ENCODE assay signal across 9 cellular contexts in genomic region chr20:19944772-19945459, GRCh38.
DNase-seq lines count a peak whose midpoint lies in the region; ATAC-seq and TF ChIP-seq lines count a peak whose summit lies in the region.
"Had no signal": no experiment of that assay in that cellular context is flagged by ENCODE, and none has a peak within 500 bp of the region (broad histone marks: within the 10 kb centered on the region; RNA-seq: fewer than 3 reads in every experiment).

No MANE protein-coding gene starts in this region.

- H3K36me3 Mint-ChIP-seq in activated naive CD4-positive, alpha-beta T cell treated with anti-CD3 and anti-CD28 coated beads for 36 hours (ENCODE audit: low read depth), result no peaks in the 10 kb centered on the region
- H3K36me3 Mint-ChIP-seq in T-helper 2 cell treated with Interferon-gamma antibody and Interleukin-4, amounts not matched to agents 5 μg/mL and 100 μg/mL, for 36 hours (ENCODE audit: low read depth), result no peaks in the 10 kb centered on the region
- H3K36me3 Mint-ChIP-seq in endodermal cell (ENCODE audit: low read depth), result peaks cover 3% of the 10 kb centered on the region

- peak; percentile 9 for DNase-seq in activated naive CD4-positive, alpha-beta T cell treated with anti-CD3 and anti-CD28 coated beads for 36 hours
- no peak for DNase-seq in activated naive CD4-positive, alpha-beta T cell (lab: John Stamatoyannopoulos, UW)
- peak; percentile 64 for DNase-seq in T-helper 2 cell treated with Interferon-gamma antibody and Interleukin-4, amounts not matched to agents 5 μg/mL and 100 μg/mL, for 36 hours (ENCODE audit: low spot score)
- peak; percentile 56 for DNase-seq in iris pigment epithelial cell (ENCODE audit: low read depth)
- DNase-seq in thoracic aorta (ENCODE audit: low spot score), result no peak
- DNase-seq in endodermal cell, result no peak
- no peak for DNase-seq in NCI-H187 (lab: John Stamatoyannopoulos, UW)
- DNase-seq: DMS79 had no signal

- H3K4me3 ChIP-seq in thoracic aorta, result peak overlapping the region; percentile 27
- no peak overlapping the region for H3K4me3 ChIP-seq in endodermal cell (ENCODE audit: low read length)

- intact Hi-C loops in activated naive CD4-positive, alpha-beta T cell treated with anti-CD3 and anti-CD28 coated beads for 36 hours (cut with micrococcal nuclease), result no loop called here

- no peaks in the 10 kb centered on the region for H3K9me3 Mint-ChIP-seq in activated naive CD4-positive, alpha-beta T cell treated with anti-CD3 and anti-CD28 coated beads for 36 hours
- no peaks in the 10 kb centered on the region for H3K9me3 Mint-ChIP-seq in T-helper 2 cell treated with Interferon-gamma antibody and Interleukin-4, amounts not matched to agents 5 μg/mL and 100 μg/mL, for 36 hours
- H3K9me3 Mint-ChIP-seq in endodermal cell, result no peaks in the 10 kb centered on the region

- CTCF ChIA-PET in activated naive CD4-positive, alpha-beta T cell treated with anti-CD3 and anti-CD28 coated beads for 36 hours (lab: Charles Lee), result interaction anchor here (0.6 kb wide), 1 partner anchor 78 kb away, joined by 4 read pairs; no protein-coding TSS in a partner anchor

- H3K9me3 ChIP-seq in thoracic aorta, result no peaks in the 10 kb centered on the region
- no peaks in the 10 kb centered on the region for H3K9me3 ChIP-seq in endodermal cell (ENCODE audit: control insufficient read depth, low read length)

- H3K27ac ChIP-seq in thoracic aorta (peak overlapping the region; percentile 84 to 91), endodermal cell (ENCODE audit: low read depth, low read length) (no peak overlapping the region)

- H3K27ac Mint-ChIP-seq in activated naive CD4-positive, alpha-beta T cell treated with anti-CD3 and anti-CD28 coated beads for 36 hours, result no peak overlapping the region
- no peak overlapping the region for H3K27ac Mint-ChIP-seq in T-helper 2 cell treated with Interferon-gamma antibody and Interleukin-4, amounts not matched to agents 5 μg/mL and 100 μg/mL, for 36 hours
- H3K27ac Mint-ChIP-seq in endodermal cell, result no peak overlapping the region

- WGBS in endodermal cell (ENCODE audit: insufficient coverage in 1 of 2, insufficient read length in 1 of 2), 2 experiments, result 94 to 97% methylated on average over 3 to 4 of the region's 4 CpGs

- TF ChIP-seq CTCF in thoracic aorta (IDR thresholded peaks at IDR 0.05) (no peak), endodermal cell (conservative IDR thresholded peaks at IDR 0.05) (no peak)

- peaks cover 28 to 46% of the 10 kb centered on the region in 2 donors for H3K4me1 ChIP-seq in thoracic aorta (ENCODE audit: control insufficient read depth in 1 of 2, low read depth in 2 of 2)
- H3K4me1 ChIP-seq in endodermal cell (ENCODE audit: control insufficient read depth, insufficient read depth, low read length), result peaks cover 5% of the 10 kb centered on the region

- H3K4me3 Mint-ChIP-seq in activated naive CD4-positive, alpha-beta T cell treated with anti-CD3 and anti-CD28 coated beads for 36 hours, result no peak overlapping the region
- no peak overlapping the region for H3K4me3 Mint-ChIP-seq in T-helper 2 cell treated with Interferon-gamma antibody and Interleukin-4, amounts not matched to agents 5 μg/mL and 100 μg/mL, for 36 hours
- no peak overlapping the region for H3K4me3 Mint-ChIP-seq in endodermal cell

- H3K27me3 ChIP-seq in thoracic aorta (replicated peaks; ENCODE audit: insufficient read depth) (no peaks in the 10 kb centered on the region), endodermal cell (ENCODE audit: control insufficient read depth, insufficient read depth, low read length, poor library complexity, severe bottlenecking) (no peaks in the 10 kb centered on the region)

- H3K9ac ChIP-seq in endodermal cell (ENCODE audit: extremely low read depth, low read length, poor library complexity, severe bottlenecking), result no peak overlapping the region

- ATAC-seq in thoracic aorta (ENCODE audit: insufficient number of reproducible peaks, low FRiP score, low read depth) (peak; percentile 64), HG03571 (IDR thresholded peaks at IDR 0.05; ENCODE audit: unreplicated experiment) (no peak)

- peaks cover 5% of the 10 kb centered on the region for H3K27me3 Mint-ChIP-seq in activated naive CD4-positive, alpha-beta T cell treated with anti-CD3 and anti-CD28 coated beads for 36 hours (ENCODE audit: low read depth)
- peaks cover 14% of the 10 kb centered on the region for H3K27me3 Mint-ChIP-seq in T-helper 2 cell treated with Interferon-gamma antibody and Interleukin-4, amounts not matched to agents 5 μg/mL and 100 μg/mL, for 36 hours (ENCODE audit: low read depth)
- H3K27me3 Mint-ChIP-seq in endodermal cell (ENCODE audit: insufficient read depth), result no peaks in the 10 kb centered on the region

- H3K36me3 ChIP-seq in thoracic aorta, result peaks cover 9% of the 10 kb centered on the region
- no peaks in the 10 kb centered on the region for H3K36me3 ChIP-seq in endodermal cell (ENCODE audit: control insufficient read depth, insufficient read depth, low read length)

- H3K4me1 Mint-ChIP-seq in activated naive CD4-positive, alpha-beta T cell treated with anti-CD3 and anti-CD28 coated beads for 36 hours (ENCODE audit: low read depth), result no peaks in the 10 kb centered on the region
- H3K4me1 Mint-ChIP-seq in T-helper 2 cell treated with Interferon-gamma antibody and Interleukin-4, amounts not matched to agents 5 μg/mL and 100 μg/mL, for 36 hours (ENCODE audit: low read depth), result no peaks in the 10 kb centered on the region
- H3K4me1 Mint-ChIP-seq in endodermal cell, result peaks cover 28% of the 10 kb centered on the region

Comparison
In these comparisons a context has a peak if more than half of its experiments do, and no peak if none do; other contexts are left out.
1. DNase-seq: peak in activated naive CD4-positive, alpha-beta T cell treated with anti-CD3 and anti-CD28 coated beads for 36 hours (single experiment), T-helper 2 cell treated with Interferon-gamma antibody and Interleukin-4, amounts not matched to agents 5 μg/mL and 100 μg/mL, for 36 hours (single experiment) and iris pigment epithelial cell (single experiment); none in activated naive CD4-positive, alpha-beta T cell (0 of 4), thoracic aorta (single experiment), endodermal cell (single experiment) and NCI-H187 (0 of 2).